32 cellular contexts compared by ENCODE assay signal in the genomic region with DNA sequence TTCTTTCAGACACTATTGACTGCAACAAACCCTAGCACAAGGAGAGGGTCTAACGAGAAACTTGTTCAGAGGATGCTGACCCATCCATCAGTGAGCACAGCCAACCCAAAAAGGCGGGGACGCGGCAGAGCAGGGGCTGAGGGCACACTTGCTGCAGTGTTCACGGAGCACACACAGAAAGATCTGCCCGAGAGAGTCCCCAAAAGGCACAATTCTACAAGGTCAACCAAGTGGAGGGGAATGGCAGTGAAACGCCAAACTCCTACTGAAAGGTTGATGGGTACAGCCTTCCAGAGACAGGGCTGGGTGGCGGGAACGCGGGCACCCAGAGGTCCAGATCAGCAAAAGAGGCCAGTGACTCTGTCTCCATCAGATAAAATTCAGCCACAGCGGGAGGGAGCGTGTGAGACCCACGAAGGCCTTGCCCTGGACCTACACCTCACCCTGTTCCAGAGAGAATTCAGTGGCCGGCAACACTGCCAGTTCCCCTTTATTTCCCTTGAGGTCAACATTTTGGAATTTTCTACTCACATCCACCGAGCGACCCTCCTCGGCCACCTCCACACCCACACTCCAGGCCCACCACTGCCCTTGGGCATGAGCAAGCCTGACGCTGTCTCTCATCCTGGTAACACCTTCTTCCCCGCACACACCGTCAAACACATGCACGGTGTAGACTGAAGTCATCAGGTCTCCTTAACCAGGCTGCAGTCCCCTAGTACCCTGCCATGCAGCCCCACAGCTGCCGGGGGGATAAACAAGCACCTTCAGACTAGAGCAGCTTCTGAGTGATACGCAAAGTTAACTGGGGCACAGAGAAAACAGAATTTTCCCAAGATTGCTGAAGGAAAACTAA. TPM values are rescaled to one million over a fixed set of nuclear protein-coding genes. Genes with fewer than 3 reads are reported as not detected.
DNase-seq lines count a peak whose midpoint lies in the region; ATAC-seq and TF ChIP-seq lines count a peak whose summit lies in the region.
"Had no signal": no experiment of that assay in that cellular context is flagged by ENCODE, and none has a peak within 500 bp of the region (broad histone marks: within the 10 kb centered on the region; RNA-seq: fewer than 3 reads in every experiment).

No MANE protein-coding gene starts in this region.

- H3K4me1 ChIP-seq in CD4-positive, alpha-beta memory T cell (ENCODE audit: insufficient read depth, low read length) = peaks cover 32% of the 10 kb centered on the region
- H3K4me1 ChIP-seq in H9 (ENCODE audit: insufficient read depth, low read length) = peaks cover 7% of the 10 kb centered on the region; the same call in 1 of the 2 replicates

- peak overlapping the region in 3 of 8 donors; percentile 24 to 70 (median 28) for H3K4me3 Mint-ChIP-seq in CD4-positive, alpha-beta memory T cell
- no peak overlapping the region for H3K4me3 Mint-ChIP-seq in H9
- H3K4me3 Mint-ChIP-seq in activated T-helper 1 cell treated with anti-CD3 and anti-CD28 coated beads, Interleukin-12 subunit alpha, Interleukin-12 subunit beta, Interleukin-2, Interleukin-4 antibody, amounts not matched to agents 30 ng/mL and 10 ng/mL and 1 ng/mL, durations not matched to agents 14 hours and 24 hours and 36 hours = peak overlapping the region; percentile 2
- H3K4me3 Mint-ChIP-seq in MCF 10A (ENCODE audit: unreplicated experiment) = no peak overlapping the region

- H2BK20ac ChIP-seq in H9 (ENCODE audit: low read depth, low read length, poor library complexity, severe bottlenecking) = no peak overlapping the region

- peaks cover 13% of the 10 kb centered on the region; the same call in 1 of the 2 replicates for H3K79me2 ChIP-seq in H9 (ENCODE audit: insufficient read depth, low read length)
- H3K79me2 ChIP-seq: parathyroid adenoma had no signal

- no peak overlapping the region for H2BK5ac ChIP-seq in H9 (ENCODE audit: insufficient read length, low read length)

- H3K27me3 ChIP-seq in CD4-positive, alpha-beta memory T cell (ENCODE audit: insufficient read depth, low read length) = peaks cover 9% of the 10 kb centered on the region
- H3K27me3 ChIP-seq in H9 (ENCODE audit: insufficient read depth, low read length) = no peaks in the 10 kb centered on the region
- H3K27me3 ChIP-seq: uterus had no signal

- no peak overlapping the region for H4K5ac ChIP-seq in H9 (ENCODE audit: insufficient read length, low read depth, low read length)

- POLR2A ChIA-PET in CD4-positive, alpha-beta memory T cell (lab: Charles Lee; ENCODE audit: partially characterized antibody) = interaction anchor here (0.6 to 1.5 kb wide), 2 partner anchors 30 to 331 kb away, joined by 3 to 4 read pairs; no protein-coding TSS in a partner anchor
- POLR2A ChIA-PET in MCF 10A (lab: Yijun Ruan, JAX) = no interaction called here

- H3K18ac ChIP-seq in H9 (ENCODE audit: insufficient read length, low read depth, low read length) = no peak overlapping the region

- H3K9me3 ChIP-seq in CD4-positive, alpha-beta memory T cell (ENCODE audit: control insufficient read depth in 1 of 2, low read length in 2 of 2) = no peaks in the 10 kb centered on the region
- no peaks in the 10 kb centered on the region for H3K9me3 ChIP-seq in H9 (ENCODE audit: control insufficient read depth, low read depth, low read length)
- H3K9me3 ChIP-seq: ascending aorta; BLaER1 treated with 17β-estradiol and CSF1 and Interleukin-3, amounts not matched to agents 10 nM and 100 nM; uterus had no signal

- H3K14ac ChIP-seq in H9 (ENCODE audit: insufficient read depth, low read length) = no peak overlapping the region

- no peak overlapping the region for H3K4me2 ChIP-seq in H9 (ENCODE audit: insufficient read depth, insufficient read length, low read length)

- no peak overlapping the region for H2BK12ac ChIP-seq in H9 (ENCODE audit: insufficient read length, low read depth, low read length)

- TF ChIP-seq CTCF in H9 (conservative IDR thresholded peaks at IDR 0.05) = no peak
- no peak for TF ChIP-seq CTCF in MCF 10A (IDR thresholded peaks at IDR 0.05; ENCODE audit: unreplicated experiment)

- intact Hi-C loops in CD4-positive, alpha-beta memory T cell (cut with micrococcal nuclease) = loop anchor here (2.0 to 5.0 kb wide), 2 partner anchors 142 to 355 kb away; partner anchors contain the start of gene B3GALNT2
- intact Hi-C loops in activated T-helper 1 cell treated with anti-CD3 and anti-CD28 coated beads, Interleukin-12 subunit alpha, Interleukin-12 subunit beta, Interleukin-2, Interleukin-4 antibody, amounts not matched to agents 30 ng/mL and 10 ng/mL and 1 ng/mL, durations not matched to agents 14 hours and 24 hours and 36 hours (cut with micrococcal nuclease) = loop anchor here (2.0 to 10.0 kb wide), 7 partner anchors 213 to 751 kb away; partner anchors contain the start of genes ARID4B, EDARADD, ERO1B and GGPS1
- intact Hi-C loops in MCF 10A (cut with micrococcal nuclease) = no loop called here

- peaks cover 0 to 2% of the 10 kb centered on the region in 2 donors for H3K36me3 Mint-ChIP-seq in CD4-positive, alpha-beta memory T cell
- H3K36me3 Mint-ChIP-seq in H9 (ENCODE audit: insufficient read depth in 1 of 3, low read depth in 3 of 3) = peaks cover 0 to 17% (median 2%) of the 10 kb centered on the region in 3 experiments; a peak in 6 of 7 replicates
- peaks cover 19% of the 10 kb centered on the region for H3K36me3 Mint-ChIP-seq in activated T-helper 1 cell treated with anti-CD3 and anti-CD28 coated beads, Interleukin-12 subunit alpha, Interleukin-12 subunit beta, Interleukin-2, Interleukin-4 antibody, amounts not matched to agents 30 ng/mL and 10 ng/mL and 1 ng/mL, durations not matched to agents 14 hours and 24 hours and 36 hours (ENCODE audit: low read depth)
- no peaks in the 10 kb centered on the region for H3K36me3 Mint-ChIP-seq in MCF 10A (ENCODE audit: insufficient read depth, unreplicated experiment)
- H3K36me3 Mint-ChIP-seq: stimulated activated memory B cell treated with anti-CD40 and anti-IgM and Interleukin-4, amounts not matched to agents 10 μg/mL and 1 μg/mL and 100 μg/mL, for 72 hours had no signal

- no peaks in the 10 kb centered on the region for H4K20me1 ChIP-seq in H9 (ENCODE audit: control insufficient read depth, insufficient read depth, insufficient read length)

- no peak for DNase-seq in CD4-positive, alpha-beta memory T cell
- DNase-seq in H9 (no peak), islet precursor cell (peak; percentile 57), MCF 10A (ENCODE audit: unreplicated experiment) (no peak), RPMI8226 (no peak)
- DNase-seq in activated T-helper 1 cell treated with anti-CD3 and anti-CD28 coated beads, Interleukin-12 subunit alpha, Interleukin-12 subunit beta, Interleukin-2, Interleukin-4 antibody, amounts not matched to agents 30 ng/mL and 10 ng/mL and 1 ng/mL, durations not matched to agents 14 hours and 24 hours and 36 hours (ENCODE audit: low spot score) = no peak
- DNase-seq: activated CD4-positive, alpha-beta T cell treated with anti-CD3 and anti-CD28 coated beads, Interleukin-2, amount 50 U/mL, for 1 hour; Calu3; caudate nucleus; HCEC 1CT; Karpas-422; kidney; midbrain; MV-4-11; naive thymus-derived CD8-positive, alpha-beta T cell; NCI-H446; NCI-H774; right cardiac atrium; stimulated activated CD4-positive, alpha-beta T cell treated with anti-CD3 and anti-CD28 coated beads, Interleukin-4, amount 100 ng/mL, for 4 hours; T-helper 9 cell; uterus; WERI-Rb-1 had no signal

- no peak overlapping the region for H3K56ac ChIP-seq in H9 (ENCODE audit: insufficient read length, low read depth, low read length)

- no peaks in the 10 kb centered on the region for H3K36me3 ChIP-seq in CD4-positive, alpha-beta memory T cell (ENCODE audit: insufficient read depth, low read length)
- H3K36me3 ChIP-seq: ascending aorta; BLaER1 treated with 17β-estradiol and CSF1 and Interleukin-3, amounts not matched to agents 10 nM and 100 nM; uterus had no signal

- H4K91ac ChIP-seq in H9 (ENCODE audit: insufficient read length, low read depth, low read length) = no peak overlapping the region

- H2BK120ac ChIP-seq in H9 (ENCODE audit: low read depth, low read length, poor library complexity, severe bottlenecking) = no peak overlapping the region

- H4K8ac ChIP-seq in H9 (replicated peaks; ENCODE audit: insufficient read length, low read depth, low read length) = no peak overlapping the region

- WGBS in H9 (ENCODE audit: extremely low coverage, insufficient read length, low lambda C conversion rate) = no CpG with 5 or more reads among the region's 23 CpGs

- CTCF ChIA-PET in CD4-positive, alpha-beta memory T cell (lab: Charles Lee; ENCODE audit: partially characterized antibody) = no interaction called here
- CTCF ChIA-PET in MCF 10A (lab: Yijun Ruan, JAX) = interaction anchor here (1.2 kb wide), 1 partner anchor 11 kb away, joined by 4 read pairs; no protein-coding TSS in a partner anchor

- ATAC-seq in HG02852 (IDR thresholded peaks at IDR 0.05; ENCODE audit: unreplicated experiment) (no peak), GM18511 (IDR thresholded peaks at IDR 0.05; ENCODE audit: unreplicated experiment) (no peak)
- ATAC-seq: naive thymus-derived CD8-positive, alpha-beta T cell; right cardiac atrium; stimulated activated memory B cell treated with anti-CD40 and anti-IgM and Interleukin-4, amounts not matched to agents 10 μg/mL and 1 μg/mL and 100 μg/mL, for 72 hours had no signal

- H3K79me1 ChIP-seq in H9 (ENCODE audit: insufficient read depth, low read depth, low read length, poor library complexity, severe bottlenecking) = no peaks in the 10 kb centered on the region

- H2AK5ac ChIP-seq in H9 (ENCODE audit: insufficient read length, low read length) = no peak overlapping the region

- no peak overlapping the region for H2BK15ac ChIP-seq in H9 (ENCODE audit: low read depth, low read length)

- H3K4me3 ChIP-seq in CD4-positive, alpha-beta memory T cell (ENCODE audit: low read length in 2 of 2) = no peak overlapping the region
- H3K4me3 ChIP-seq: ascending aorta; BLaER1 treated with 17β-estradiol and CSF1 and Interleukin-3, amounts not matched to agents 10 nM and 100 nM; dorsolateral prefrontal cortex; uterus had no signal

- H2AFZ ChIP-seq in H9 (ENCODE audit: low read length) = no peak overlapping the region
- H2AFZ ChIP-seq: parathyroid adenoma had no signal

- peak overlapping the region in 5 of 7 donors; percentile 84 to 99 (median 93) for H3K27ac Mint-ChIP-seq in CD4-positive, alpha-beta memory T cell
- peak overlapping the region in 2 of 3 experiments; percentile 11 to 27; a peak in 3 of 7 replicates for H3K27ac Mint-ChIP-seq in H9
- peak overlapping the region; percentile 92 for H3K27ac Mint-ChIP-seq in activated T-helper 1 cell treated with anti-CD3 and anti-CD28 coated beads, Interleukin-12 subunit alpha, Interleukin-12 subunit beta, Interleukin-2, Interleukin-4 antibody, amounts not matched to agents 30 ng/mL and 10 ng/mL and 1 ng/mL, durations not matched to agents 14 hours and 24 hours and 36 hours
- no peak overlapping the region for H3K27ac Mint-ChIP-seq in MCF 10A (ENCODE audit: low read depth, unreplicated experiment)
- H3K27ac Mint-ChIP-seq: activated naive CD8-positive, alpha-beta T cell had no signal

- H3K4me1 Mint-ChIP-seq in CD4-positive, alpha-beta memory T cell = peaks cover 21 to 50% (median 32%) of the 10 kb centered on the region in 4 donors
- H3K4me1 Mint-ChIP-seq in H9 (peaks cover 52 to 61% of the 10 kb centered on the region in 2 experiments), MCF 10A (ENCODE audit: insufficient read depth, unreplicated experiment) (peaks cover 18% of the 10 kb centered on the region)
- H3K4me1 Mint-ChIP-seq in activated T-helper 1 cell treated with anti-CD3 and anti-CD28 coated beads, Interleukin-12 subunit alpha, Interleukin-12 subunit beta, Interleukin-2, Interleukin-4 antibody, amounts not matched to agents 30 ng/mL and 10 ng/mL and 1 ng/mL, durations not matched to agents 14 hours and 24 hours and 36 hours (ENCODE audit: low read depth) = peaks cover 80% of the 10 kb centered on the region

- peaks cover 10% of the 10 kb centered on the region for H3K23me2 ChIP-seq in H9 (ENCODE audit: insufficient read length, low read depth, low read length, poor library complexity, severe bottlenecking)

- peaks cover 4 to 16% of the 10 kb centered on the region in 2 donors for H3K27me3 Mint-ChIP-seq in CD4-positive, alpha-beta memory T cell
- H3K27me3 Mint-ChIP-seq in H9 (ENCODE audit: low read depth) (peaks cover 3% of the 10 kb centered on the region), MCF 10A (ENCODE audit: insufficient read depth, unreplicated experiment) (no peaks in the 10 kb centered on the region)
- H3K27me3 Mint-ChIP-seq in activated T-helper 1 cell treated with anti-CD3 and anti-CD28 coated beads, Interleukin-12 subunit alpha, Interleukin-12 subunit beta, Interleukin-2, Interleukin-4 antibody, amounts not matched to agents 30 ng/mL and 10 ng/mL and 1 ng/mL, durations not matched to agents 14 hours and 24 hours and 36 hours (ENCODE audit: insufficient read depth) = peaks cover 30% of the 10 kb centered on the region

- no peaks in the 10 kb centered on the region for H3K9me3 Mint-ChIP-seq in CD4-positive, alpha-beta memory T cell
- H3K9me3 Mint-ChIP-seq in H9 = no peaks in the 10 kb centered on the region; a peak in 1 of 5 replicates
- H3K9me3 Mint-ChIP-seq in activated T-helper 1 cell treated with anti-CD3 and anti-CD28 coated beads, Interleukin-12 subunit alpha, Interleukin-12 subunit beta, Interleukin-2, Interleukin-4 antibody, amounts not matched to agents 30 ng/mL and 10 ng/mL and 1 ng/mL, durations not matched to agents 14 hours and 24 hours and 36 hours = no peaks in the 10 kb centered on the region
- H3K9me3 Mint-ChIP-seq in MCF 10A (ENCODE audit: unreplicated experiment) = no peaks in the 10 kb centered on the region
- H3K9me3 Mint-ChIP-seq: naive thymus-derived CD8-positive, alpha-beta T cell; stimulated activated memory B cell treated with anti-CD40 and anti-IgM and Interleukin-4, amounts not matched to agents 10 μg/mL and 1 μg/mL and 100 μg/mL, for 72 hours had no signal

- no peak overlapping the region for H3K9ac ChIP-seq in H9 (ENCODE audit: extremely low read depth, insufficient read length, low read length)
- H3K9ac ChIP-seq: BLaER1 treated with 17β-estradiol and CSF1 and Interleukin-3, amounts not matched to agents 10 nM and 100 nM; parathyroid adenoma had no signal

- no peak overlapping the region for H3T11ph ChIP-seq in H9 (ENCODE audit: low read length)

- no TSS peak for BruUV-seq in MCF 10A (replicated peaks; lab: Mats Ljungman, UMichigan)

- no peak overlapping the region for H3K4ac ChIP-seq in H9 (ENCODE audit: low read depth, low read length)

- no peak overlapping the region for H3K23ac ChIP-seq in H9 (ENCODE audit: insufficient read length, low read depth, low read length)

- H3K27ac ChIP-seq in CD4-positive, alpha-beta memory T cell (ENCODE audit: low read depth, low read length) = no peak overlapping the region
- H3K27ac ChIP-seq in H9 (ENCODE audit: insufficient read length, low read depth, low read length) = no peak overlapping the region
- H3K27ac ChIP-seq: ascending aorta, dorsolateral prefrontal cortex, parathyroid adenoma, uterus, WERI-Rb-1 had no signal

RNA-seq across cellular contexts. Expression of gene GNG4, which starts 5.5 kb away (rescaled TPM):
- under 1 TPM in 1 of 2 experiments, not detected in 1; 0.19 TPM for total RNA-seq in CD4-positive, alpha-beta memory T cell
- polyA plus RNA-seq in CD4-positive, alpha-beta memory T cell = not detected
- total RNA-seq in H9 (2021) = 32.2 and 34.4 TPM in 2 replicates
- total RNA-seq in activated T-helper 1 cell treated with anti-CD3 and anti-CD28 coated beads, Interleukin-12 subunit alpha, Interleukin-12 subunit beta, Interleukin-2, Interleukin-4 antibody, amounts not matched to agents 30 ng/mL and 10 ng/mL and 1 ng/mL, durations not matched to agents 14 hours and 24 hours and 36 hours = 103 and 109 TPM in 2 replicates
- total RNA-seq in MCF 10A (2022) = 3.0 and 3.3 TPM in 2 replicates
- total RNA-seq: ascending aorta; kidney; naive thymus-derived CD8-positive, alpha-beta T cell; OCI-LY7; right cardiac atrium had no signal
- polyA plus RNA-seq: liver; naive thymus-derived CD8-positive, alpha-beta T cell had no signal
